In the genomic region with DNA sequence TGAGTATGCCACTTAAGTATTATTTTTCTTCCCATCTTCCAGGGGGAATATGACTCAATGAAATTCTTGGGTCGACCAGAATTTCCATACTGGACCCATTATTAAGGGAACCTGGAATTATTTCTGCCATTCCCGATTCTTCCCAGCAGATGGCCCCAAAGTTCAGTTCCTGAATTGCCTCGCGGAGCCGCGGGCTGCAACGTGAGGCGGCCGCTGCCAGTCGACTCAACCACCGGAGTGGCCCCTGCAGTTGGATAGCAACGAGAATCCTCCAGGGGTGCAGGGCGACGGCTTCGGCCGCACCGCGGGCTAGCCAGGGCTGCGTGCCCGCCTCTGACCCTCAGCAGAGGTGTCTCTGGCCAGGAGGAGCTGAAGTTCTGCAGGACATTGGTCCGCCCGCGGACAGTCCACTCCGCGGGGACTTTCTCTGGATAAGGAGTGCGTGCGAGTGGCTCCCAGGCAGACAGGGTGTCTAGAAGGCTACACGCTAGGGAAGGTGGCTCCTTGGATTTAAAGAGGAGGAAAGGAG, we compare ENCODE assay signal across 8 cellular contexts. TPM values are rescaled to one million over a fixed set of nuclear protein-coding genes. Genes with fewer than 3 reads are reported as not detected.
A peak's percentile ranks its signal among the peaks of the same experiment; 100 is the strongest.
DNase-seq lines count a peak whose midpoint lies in the region; ATAC-seq, FAIRE-seq and TF ChIP-seq lines count a peak whose summit lies in the region.

No MANE protein-coding gene starts in this region.

- 1% methylated on average over 22 of the region's 28 CpGs; no CpG with 5 or more reads in 1 of the 2 experiments for WGBS in H1 (ENCODE audit: extremely low coverage in 1 of 2, insufficient coverage in 1 of 2, insufficient read length in 1 of 2, insufficient replicate concordance in 2 of 2, low coverage in 1 of 2, low lambda C conversion rate in 2 of 2, missing lambda C conversion rate in 1 of 2), 2 experiments

- H3K14ac ChIP-seq in H1 (ENCODE audit: insufficient read length), result no peak overlapping the region

- H3K27ac ChIP-seq in H1 (ENCODE audit: low read depth, low read length), result no peak overlapping the region

- POLR2A ChIA-PET in H1 (lab: Charles Lee; ENCODE audit: partially characterized antibody), result interaction anchor here (1.1 kb wide), 1 partner anchor 13 kb away, joined by 3 read pairs; a partner anchor contains a TSS

- peaks cover 2 to 9% (median 6%) of the 10 kb centered on the region in 4 experiments; a peak in 5 of 7 replicates for H3K27me3 ChIP-seq in H1 (replicated peaks in 1 of 4; ENCODE audit: control insufficient read depth in 3 of 4, extremely low read depth in 1 of 4, insufficient read depth in 3 of 4, low read length in 3 of 4)

- H3K27me3 Mint-ChIP-seq in memory B cell, result peaks cover 2% of the 10 kb centered on the region

- H3K4me3 Mint-ChIP-seq in memory B cell, result peak overlapping the region; percentile 83

- H4K5ac ChIP-seq in H1 (ENCODE audit: insufficient read length, low read depth, low read length), result no peak overlapping the region

- peaks cover 30% of the 10 kb centered on the region for H3K4me1 Mint-ChIP-seq in memory B cell

- H3K36me3 Mint-ChIP-seq in memory B cell, result no peaks in the 10 kb centered on the region

- H3K9me3 Mint-ChIP-seq in memory B cell, result peaks cover 1% of the 10 kb centered on the region

- peak; percentile 85 to 93 for TF ChIP-seq RAD21 in H1 (IDR thresholded peaks at IDR 0.05 in 1 of 2, conservative IDR thresholded peaks at IDR 0.05 in 1 of 2; ENCODE audit: low read depth in 2 of 2, low read length in 2 of 2)

- DNase-seq in DMS53 (lab: John Stamatoyannopoulos, UW) (peak; percentile 86), NCI-H526 treated with DMSO at 0.1 percent for 48 hours (lab: John Stamatoyannopoulos, UW) (peak; percentile 49), H1 (ENCODE audit: low read depth in 1 of 2, low spot score in 2 of 2) (peak; percentile 38 to 89), memory B cell (ENCODE audit: low spot score in 2 of 2) (peak; percentile 72 to 73)
- peak; percentile 87 for DNase-seq in activated CD8-positive, alpha-beta memory T cell treated with anti-CD3 and anti-CD28 coated beads for 24 hours
- DNase-seq in stimulated activated CD4-positive, alpha-beta T cell treated with anti-CD3 and anti-CD28 coated beads, TNF-alpha, amount 100 ng/mL, for 1 hour (ENCODE audit: low read depth in 3 of 3, low spot score in 1 of 3), result peak in 2 of 3 donors; percentile 50

- no peaks in the 10 kb centered on the region for H3K9me3 ChIP-seq in H1 (ENCODE audit: insufficient read depth in 2 of 2, low read depth in 1 of 2, low read length in 1 of 2)

- peak overlapping the region; percentile 18 to 77 (median 64); a peak in 7 of 8 replicates for H3K4me3 ChIP-seq in H1 (ENCODE audit: extremely low read depth in 1 of 4, insufficient read depth in 2 of 4, low read depth in 3 of 4, low read length in 4 of 4)

- ATAC-seq in HG03342 (IDR thresholded peaks at IDR 0.05; ENCODE audit: unreplicated experiment) (peak; percentile 28), memory B cell (ENCODE audit: low read depth) (peak; percentile 18), GM19324 (IDR thresholded peaks at IDR 0.05; ENCODE audit: low FRiP score, unreplicated experiment) (no peak)

- H2BK12ac ChIP-seq in H1 (ENCODE audit: low read depth, low read length), result no peak overlapping the region

- H3K4me1 ChIP-seq in H1 (replicated peaks in 1 of 4; ENCODE audit: control insufficient read depth in 3 of 4, insufficient read depth in 4 of 4, low read length in 3 of 4), result peaks cover 0 to 6% (median under 1%) of the 10 kb centered on the region in 4 experiments; a peak in 2 of 7 replicates

- no peaks in the 10 kb centered on the region for H3K79me1 ChIP-seq in H1 (ENCODE audit: low read depth, low read length)

- CTCF ChIA-PET in H1 (lab: Charles Lee; ENCODE audit: partially characterized antibody), result interaction anchor here (0.6 to 5.1 kb wide), 16 partner anchors 8 to 554 kb away, joined by 3 to 64 read pairs (median 4); no protein-coding TSS in a partner anchor

- no peak for TF ChIP-seq POLR2A in H1 (IDR thresholded peaks at IDR 0.05; ENCODE audit: control extremely low read depth in 1 of 2, low read depth in 2 of 2, low read length in 2 of 2)

- H3K79me2 ChIP-seq in H1 (ENCODE audit: control insufficient read depth in 1 of 2, insufficient read depth in 2 of 2, low read length in 2 of 2), result no peaks in the 10 kb centered on the region

- H2AK5ac ChIP-seq in H1 (ENCODE audit: low read depth, low read length), result no peak overlapping the region

- H2BK20ac ChIP-seq in H1 (ENCODE audit: low read length), result no peak overlapping the region

- H2BK120ac ChIP-seq in H1 (replicated peaks; ENCODE audit: low read depth, low read length), result no peak overlapping the region

- TF ChIP-seq CTCF in H1 (IDR thresholded peaks at IDR 0.05; ENCODE audit: control extremely low read depth in 1 of 3, insufficient read depth in 1 of 3, low read depth in 1 of 3, low read length in 3 of 3), result peak; percentile 53 to 84 (median 69)

- no peak overlapping the region for H3K18ac ChIP-seq in H1 (ENCODE audit: extremely low read depth, low read length)

- no peak overlapping the region for H3K27ac Mint-ChIP-seq in memory B cell

- H2BK5ac ChIP-seq in H1 (ENCODE audit: low read depth, low read length), result no peak overlapping the region

- H3K23ac ChIP-seq in H1 (ENCODE audit: insufficient read length), result no peak overlapping the region

- H3K4ac ChIP-seq in H1 (replicated peaks; ENCODE audit: insufficient read length, low read depth, low read length), result no peak overlapping the region

- no peak overlapping the region for H2BK15ac ChIP-seq in H1 (ENCODE audit: low read length)

- peak overlapping the region; percentile 28; the same call in 1 of the 2 replicates for H4K8ac ChIP-seq in H1 (ENCODE audit: extremely low read depth, insufficient read depth, low read length)

- TF ChIP-seq EP300 in H1 (IDR thresholded peaks at IDR 0.05; ENCODE audit: borderline replicate concordance in 1 of 2, low read depth in 2 of 2, low read length in 2 of 2), result no peak

- FAIRE-seq in H1 (lab: Jason Lieb, UNC), result peak; percentile 48

- H3K36me3 ChIP-seq in H1 (ENCODE audit: control insufficient read depth in 2 of 4, insufficient read depth in 4 of 4, low read length in 3 of 4), result no peaks in the 10 kb centered on the region

- H3K23me2 ChIP-seq in H1 (ENCODE audit: low read depth, low read length), result peaks cover 2% of the 10 kb centered on the region; the same call in 1 of the 2 replicates

- H3K9ac ChIP-seq in H1 (replicated peaks in 1 of 4; ENCODE audit: extremely low read depth in 1 of 4, low read depth in 3 of 4, low read length in 3 of 4), result no peak overlapping the region; a peak in 1 of 7 replicates

- no peaks in the 10 kb centered on the region for H4K20me1 ChIP-seq in H1 (replicated peaks in 1 of 2; ENCODE audit: control insufficient read depth in 1 of 2, insufficient read depth in 2 of 2, low read length in 2 of 2)

- H3K4me2 ChIP-seq in H1 (ENCODE audit: insufficient read depth in 1 of 2, low read depth in 2 of 2, low read length in 2 of 2), result peak overlapping the region; percentile 62 to 100

- H3K56ac ChIP-seq in H1 (replicated peaks; ENCODE audit: insufficient read length, low read depth, low read length), result peak overlapping the region; percentile 64

- no peak overlapping the region for H4K91ac ChIP-seq in H1 (replicated peaks; ENCODE audit: insufficient read length, low read length)

- H2AFZ ChIP-seq in H1 (ENCODE audit: low read length), result no peak overlapping the region; the same call in 1 of the 2 replicates

TF ChIP-seq in H1, 55 proteins besides CTCF, POLR2A, EP300 and RAD21 (continues in another document):
- TF ChIP-seq TBP (IDR thresholded peaks at IDR 0.05; ENCODE audit: low read depth, low read length), result peak; percentile 59
- TF ChIP-seq, protein P1, sequence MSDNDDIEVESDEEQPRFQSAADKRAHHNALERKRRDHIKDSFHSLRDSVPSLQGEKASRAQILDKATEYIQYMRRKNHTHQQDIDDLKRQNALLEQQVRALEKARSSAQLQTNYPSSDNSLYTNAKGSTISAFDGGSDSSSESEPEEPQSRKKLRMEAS (IDR thresholded peaks at IDR 0.05), result peak; percentile 76
- no peak for TF ChIP-seq POU5F1 (IDR thresholded peaks at IDR 0.05; ENCODE audit: low read depth, low read length)
- TF ChIP-seq SUZ12 (IDR thresholded peaks at IDR 0.05; ENCODE audit: low read length), result 0 out of 2 replicates have a peak, but pooled peaks have one; percentile 35
- TF ChIP-seq RXRA (IDR thresholded peaks at IDR 0.05; ENCODE audit: insufficient read depth, low read depth, low read length), result no peak
- peak; percentile 91 for TF ChIP-seq ASH2L (IDR thresholded peaks at IDR 0.05; ENCODE audit: low read length)
- TF ChIP-seq PHF8 (conservative IDR thresholded peaks at IDR 0.05; ENCODE audit: low read depth, low read length), result no peak
- TF ChIP-seq TEAD4 (IDR thresholded peaks at IDR 0.05; ENCODE audit: low read depth, low read length), result peak; percentile 63
- no peak for TF ChIP-seq SP4 (IDR thresholded peaks at IDR 0.05; ENCODE audit: low read length)
- TF ChIP-seq JUND (IDR thresholded peaks at IDR 0.05; ENCODE audit: low read length), result no peak
- no peak; the same call in 1 of the 2 replicates for TF ChIP-seq BACH1 (IDR thresholded peaks at IDR 0.05; ENCODE audit: low read length)

RNA-seq across cellular contexts. Expression of a gene that starts 0.6 kb away (rescaled TPM):
- total RNA-seq in H1 (2021; fragmentation: NEBNext Ultra II Directional; extraction: Animal tissue kit (Norgen Biotek cat#: 25700)), result not detected in 2 replicates
- 0.11 and 0.27 TPM in 2 replicates for polyA plus RNA-seq in H1 (2011; rRNA removed)
- polyA plus RNA-seq in H1 (2011; cell fraction: cytosol; rRNA removed), result 0.25 TPM
- polyA plus RNA-seq in H1 (2011; cell fraction: nucleus; rRNA removed), result 0.47 TPM
- polyA plus RNA-seq in H1 (2012, experiment 1 of 2), result 0.29 TPM in 1 of 4 replicates, not detected in the others
- polyA plus RNA-seq in H1 (2012, experiment 2 of 2), result not detected
- polyA plus RNA-seq in H1 (2013, experiment 1 of 2), result not detected
- 0.06 TPM for polyA plus RNA-seq in H1 (2013, experiment 2 of 2)
- not detected in 2 replicates for polyA minus RNA-seq in H1 (2011; rRNA and poly(A)+ RNA removed)
- not detected for polyA minus RNA-seq in H1 (2011; cell fraction: cytosol; rRNA and poly(A)+ RNA removed)
- polyA minus RNA-seq in H1 (2011; cell fraction: nucleus; rRNA and poly(A)+ RNA removed), result not detected

RNA-seq across cellular contexts. Expression of a gene that starts 13.3 kb away (rescaled TPM):
- 16.9 and 17.0 TPM in 2 replicates for total RNA-seq in H1 (2021; fragmentation: NEBNext Ultra II Directional; extraction: Animal tissue kit (Norgen Biotek cat#: 25700))
- 1.7 and 1.9 TPM in 2 replicates for polyA plus RNA-seq in H1 (2011; rRNA removed)
- polyA plus RNA-seq in H1 (2011; cell fraction: cytosol; rRNA removed), result 2.6 TPM
- 11.1 TPM for polyA plus RNA-seq in H1 (2011; cell fraction: nucleus; rRNA removed)
- polyA plus RNA-seq in H1 (2012, experiment 1 of 2), result 5.3 to 9.9 TPM (median 6.9 TPM) in 4 replicates
- polyA plus RNA-seq in H1 (2012, experiment 2 of 2), result 0.52 TPM
- polyA plus RNA-seq in H1 (2013, experiment 1 of 2), result 5.4 TPM
- polyA plus RNA-seq in H1 (2013, experiment 2 of 2), result 5.0 TPM
- 18.9 and 19.1 TPM in 2 replicates for polyA minus RNA-seq in H1 (2011; rRNA and poly(A)+ RNA removed)
- polyA minus RNA-seq in H1 (2011; cell fraction: cytosol; rRNA and poly(A)+ RNA removed), result 6.7 TPM
- polyA minus RNA-seq in H1 (2011; cell fraction: nucleus; rRNA and poly(A)+ RNA removed), result 55.3 TPM
